33 cellular contexts compared by ENCODE assay signal in the genomic region with DNA sequence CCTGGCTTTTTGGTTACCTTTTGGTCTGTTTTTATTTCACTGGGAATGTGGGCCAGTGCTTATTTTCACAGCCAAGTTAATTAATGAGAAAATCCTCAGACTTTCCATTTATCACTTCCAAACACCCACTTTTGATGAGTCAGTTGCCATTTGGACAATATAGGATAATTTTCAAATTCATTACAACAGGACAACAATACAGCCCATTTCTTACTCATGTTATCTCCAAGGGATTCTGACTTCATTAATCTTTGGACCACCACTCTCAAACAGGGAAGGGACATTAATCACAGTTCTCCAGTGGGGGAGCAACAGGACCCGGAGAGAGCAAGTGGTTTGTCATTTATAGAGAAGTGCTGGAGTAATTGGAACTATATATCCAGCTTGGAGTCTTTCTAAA.
"Had no signal": no experiment of that assay in that cellular context is flagged by ENCODE, and none has a peak within 500 bp of the region (broad histone marks: within the 10 kb centered on the region; RNA-seq: fewer than 3 reads in every experiment).

No MANE protein-coding gene starts in this region.

- DNase-seq: activated CD4-positive, alpha-beta T cell treated with anti-CD3 and anti-CD28 coated beads for 1 hour; activated CD4-positive, alpha-beta T cell treated with anti-CD3 and anti-CD28 coated beads for 4 hours; activated CD4-positive, alpha-beta T cell treated with anti-CD3 and anti-CD28 coated beads, Interleukin-2, amount 10 ng/mL, durations not matched to agents 7 days and 5 days; activated CD4-positive, alpha-beta T cell treated with anti-CD3 and anti-CD28 coated beads, Interleukin-2, amount 50 U/mL, for 4 hours; activated CD8-positive, alpha-beta memory T cell treated with anti-CD3 and anti-CD28 coated beads for 24 hours; activated CD8-positive, alpha-beta T cell treated with anti-CD3 and anti-CD28 coated beads for 36 hours; activated effector memory CD4-positive, alpha-beta T cell treated with Interleukin-2 at 50 U/mL for 16 hours; activated gamma-delta T cell treated with Interleukin-2 at 50 U/mL for 16 hours; activated naive CD4-positive, alpha-beta T cell treated with anti-CD3 and anti-CD28 coated beads, Interleukin-2, amount 50 U/mL, for 16 hours; activated naive CD4-positive, alpha-beta T cell treated with Interleukin-2 at 50 U/mL for 16 hours; activated T-cell treated with anti-CD3 and anti-CD28 coated beads, Interleukin-2, amount 50 U/mL, for 4 hours; amniotic stem cell; anterior cingulate cortex; central memory CD4-positive, alpha-beta T cell; cerebellar nuclear complex; colonic mucosa; dorsolateral prefrontal cortex; effector memory CD4-positive, alpha-beta T cell; endodermal cell; erythroblast; gastrocnemius medialis; glutamatergic neuron; heart left ventricle; T-helper 2 cell had no signal

- H3K4me3 Mint-ChIP-seq: activated CD4-positive, alpha-beta T cell treated with anti-CD3 and anti-CD28 coated beads, Interleukin-2, amount 10 ng/mL, durations not matched to agents 7 days and 5 days; activated CD8-positive, alpha-beta T cell treated with anti-CD3 and anti-CD28 coated beads for 36 hours; activated naive CD8-positive, alpha-beta T cell; activated T-cell treated with anti-CD3 and anti-CD28 coated beads, Interleukin-2, amount 50 U/mL, for 4 hours; activated T-helper 17 cell treated with anti-CD3 and anti-CD28 coated beads, Interleukin-2, amount 50 U/mL, for 72 hours; brain; endodermal cell; WTC11 had no signal

- H3K36me3 ChIP-seq: breast epithelium, cardiac muscle cell, colonic mucosa, esophagus muscularis mucosa, gastrocnemius medialis, heart left ventricle had no signal

- H3K4me1 Mint-ChIP-seq: activated CD4-positive, alpha-beta T cell treated with anti-CD3 and anti-CD28 coated beads, Interleukin-2, amount 10 ng/mL, durations not matched to agents 7 days and 5 days; activated T-helper 17 cell treated with anti-CD3 and anti-CD28 coated beads, Interleukin-2, amount 50 U/mL, for 72 hours had no signal

- H3K36me3 Mint-ChIP-seq: activated naive CD8-positive, alpha-beta T cell; brain; WTC11 had no signal

- H3K9me3 Mint-ChIP-seq: activated CD4-positive, alpha-beta T cell treated with anti-CD3 and anti-CD28 coated beads, Interleukin-2, amount 10 ng/mL, durations not matched to agents 7 days and 5 days; activated CD8-positive, alpha-beta T cell treated with anti-CD3 and anti-CD28 coated beads for 36 hours; activated T-cell treated with anti-CD3 and anti-CD28 coated beads, Interleukin-2, amount 50 U/mL, for 4 hours; activated T-helper 17 cell treated with anti-CD3 and anti-CD28 coated beads, Interleukin-2, amount 50 U/mL, for 72 hours had no signal

- H3K27ac ChIP-seq: breast epithelium, cardiac muscle cell, colonic mucosa, dorsolateral prefrontal cortex, esophagus muscularis mucosa, foreskin keratinocyte, gastrocnemius medialis, heart left ventricle, VCaP had no signal

- H3K27ac Mint-ChIP-seq: activated CD4-positive, alpha-beta T cell treated with anti-CD3 and anti-CD28 coated beads, Interleukin-2, amount 10 ng/mL, durations not matched to agents 7 days and 5 days; activated CD8-positive, alpha-beta T cell treated with anti-CD3 and anti-CD28 coated beads for 36 hours; activated naive CD8-positive, alpha-beta T cell; activated T-helper 17 cell treated with anti-CD3 and anti-CD28 coated beads, Interleukin-2, amount 50 U/mL, for 72 hours; endodermal cell; WTC11 had no signal

- ATAC-seq: activated CD8-positive, alpha-beta T cell treated with anti-CD3 and anti-CD28 coated beads for 36 hours; activated T-cell treated with anti-CD3 and anti-CD28 coated beads, Interleukin-2, amount 50 U/mL, for 4 hours; activated T-helper 17 cell treated with anti-CD3 and anti-CD28 coated beads, Interleukin-2, amount 50 U/mL, for 72 hours; gastrocnemius medialis; heart left ventricle; WTC11 had no signal

- H3K4me1 ChIP-seq: breast epithelium, colonic mucosa had no signal

- H3K27me3 ChIP-seq: breast epithelium, cardiac muscle cell, colonic mucosa, dorsolateral prefrontal cortex, esophagus muscularis mucosa, foreskin keratinocyte, gastrocnemius medialis, heart left ventricle had no signal

- H3K9me3 ChIP-seq: breast epithelium, colonic mucosa, esophagus muscularis mucosa, gastrocnemius medialis, heart left ventricle had no signal

- H3K4me3 ChIP-seq: breast epithelium, cardiac muscle cell, colonic mucosa, dorsolateral prefrontal cortex, esophagus muscularis mucosa, gastrocnemius medialis, heart left ventricle had no signal
